ENCODE assay signal across 1 cellular context in the genomic region with DNA sequence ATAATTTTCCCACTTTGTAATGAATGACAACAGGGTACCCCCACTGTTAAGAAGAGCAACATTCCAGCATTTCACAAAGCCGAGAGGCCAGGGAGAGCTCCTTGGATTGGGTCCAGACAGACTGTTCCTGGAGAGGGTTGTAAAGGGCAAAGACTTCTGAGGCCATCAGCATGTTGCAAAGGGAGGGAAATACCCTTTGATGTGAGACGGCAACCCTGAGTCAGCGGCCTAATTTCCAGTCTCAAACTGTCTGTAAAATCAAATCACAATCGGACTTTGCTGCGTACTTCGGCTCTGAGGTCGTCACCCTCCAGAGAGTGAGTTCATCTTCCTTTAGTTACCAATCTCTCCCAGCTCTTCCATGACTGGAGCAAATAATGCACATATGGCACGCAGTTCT.
TF ChIP-seq lines count a peak whose summit lies in the region.

No MANE protein-coding gene starts in this region.

TF ChIP-seq in IMR-90, 13 proteins besides CTCF, POLR2A, EP300 and RAD21 (continued from another document):
- TF ChIP-seq, protein P1, sequence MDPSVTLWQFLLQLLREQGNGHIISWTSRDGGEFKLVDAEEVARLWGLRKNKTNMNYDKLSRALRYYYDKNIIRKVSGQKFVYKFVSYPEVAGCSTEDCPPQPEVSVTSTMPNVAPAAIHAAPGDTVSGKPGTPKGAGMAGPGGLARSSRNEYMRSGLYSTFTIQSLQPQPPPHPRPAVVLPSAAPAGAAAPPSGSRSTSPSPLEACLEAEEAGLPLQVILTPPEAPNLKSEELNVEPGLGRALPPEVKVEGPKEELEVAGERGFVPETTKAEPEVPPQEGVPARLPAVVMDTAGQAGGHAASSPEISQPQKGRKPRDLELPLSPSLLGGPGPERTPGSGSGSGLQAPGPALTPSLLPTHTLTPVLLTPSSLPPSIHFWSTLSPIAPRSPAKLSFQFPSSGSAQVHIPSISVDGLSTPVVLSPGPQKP (IDR thresholded peaks at IDR 0.05; ENCODE audit: borderline replicate concordance, low read depth, low read length) = no peak
- TF ChIP-seq RCOR1 (IDR thresholded peaks at IDR 0.05; ENCODE audit: insufficient replicate concordance, low read length) (no peak), NFE2L2 (IDR thresholded peaks at IDR 0.05; ENCODE audit: low read depth, low read length) (no peak), FOS (IDR thresholded peaks at IDR 0.05; ENCODE audit: low read depth, low read length) (no peak), CEBPB (IDR thresholded peaks at IDR 0.05; ENCODE audit: low read depth, low read length) (no peak), MAZ (IDR thresholded peaks at IDR 0.05; ENCODE audit: borderline replicate concordance, low read depth, low read length) (no peak)
